14 cellular contexts compared by ENCODE assay signal in genomic region chr16:50035468-50035992, GRCh38.
"Had no signal": no experiment of that assay in that cellular context is flagged by ENCODE, and none has a peak within 500 bp of the region (broad histone marks: within the 10 kb centered on the region; RNA-seq: fewer than 3 reads in every experiment).

No MANE protein-coding gene starts in this region.

- H3K27ac ChIP-seq: foreskin keratinocyte, left ventricle myocardium inferior, testis had no signal

- H3K9me3 ChIP-seq: left ventricle myocardium inferior, testis had no signal

- DNase-seq: activated effector memory CD4-positive, alpha-beta T cell treated with Interleukin-2 at 50 U/mL for 16 hours; activated naive CD8-positive, alpha-beta T cell treated with anti-CD3 and anti-CD28 coated beads for 36 hours; activated T-cell treated with anti-CD3 and anti-CD28 coated beads, Interleukin-2, amount 50 U/mL, for 24 hours; aorta; foreskin keratinocyte; head of caudate nucleus; islet precursor cell; left ventricle myocardium inferior; mesenchymal stem cell; nephron progenitor cell; stimulated activated CD4-positive, alpha-beta T cell treated with anti-CD3 and anti-CD28 coated beads, Interleukin-15, amount 100 ng/mL, for 24 hours; stimulated activated CD4-positive, alpha-beta T cell treated with anti-CD3 and anti-CD28 coated beads, Interleukin-4, amount 100 ng/mL, for 24 hours; stimulated activated naive CD8-positive, alpha-beta T cell treated with anti-CD3 and anti-CD28 coated beads, Interleukin-15, amount 100 ng/mL, for 72 hours; testis had no signal

- H3K4me3 ChIP-seq: left ventricle myocardium inferior, testis had no signal

- ATAC-seq: foreskin keratinocyte; stimulated activated naive CD8-positive, alpha-beta T cell treated with anti-CD3 and anti-CD28 coated beads, Interleukin-15, amount 100 ng/mL, for 72 hours had no signal

- H3K27me3 ChIP-seq: foreskin keratinocyte, testis had no signal

- H3K4me1 ChIP-seq: foreskin keratinocyte, left ventricle myocardium inferior had no signal
